In the genomic region with DNA sequence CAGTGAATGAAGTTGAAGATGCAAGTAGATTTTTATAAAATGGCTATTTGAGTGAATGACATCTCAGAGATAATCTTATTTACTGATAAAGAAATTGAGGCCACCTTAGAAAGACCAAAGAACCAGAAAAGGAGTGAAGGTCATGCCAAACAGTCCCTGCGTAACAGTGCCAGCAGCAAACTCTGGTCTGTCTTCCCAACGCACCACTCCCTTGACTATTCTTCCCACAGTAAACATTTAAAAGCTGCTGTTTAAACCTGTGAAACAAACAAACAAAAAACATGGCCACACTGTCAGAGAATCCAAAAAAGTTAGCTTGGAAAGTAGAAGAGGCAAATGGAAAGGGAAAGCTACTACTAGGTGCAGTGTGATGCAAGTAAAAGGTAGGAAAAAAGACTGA, we compare ENCODE assay signal across 2 cellular contexts.
TF ChIP-seq lines count a peak whose summit lies in the region.

No MANE protein-coding gene starts in this region.

TF ChIP-seq in A549, 52 proteins besides CTCF, POLR2A, EP300 and RAD21 (continued from another document):
- TF ChIP-seq, protein P1, sequence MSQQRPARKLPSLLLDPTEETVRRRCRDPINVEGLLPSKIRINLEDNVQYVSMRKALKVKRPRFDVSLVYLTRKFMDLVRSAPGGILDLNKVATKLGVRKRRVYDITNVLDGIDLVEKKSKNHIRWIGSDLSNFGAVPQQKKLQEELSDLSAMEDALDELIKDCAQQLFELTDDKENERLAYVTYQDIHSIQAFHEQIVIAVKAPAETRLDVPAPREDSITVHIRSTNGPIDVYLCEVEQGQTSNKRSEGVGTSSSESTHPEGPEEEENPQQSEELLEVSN (IDR thresholded peaks at IDR 0.05; ENCODE audit: borderline replicate concordance, low read depth) = no peak
- no peak for TF ChIP-seq MAFK (IDR thresholded peaks at IDR 0.05; ENCODE audit: partially characterized antibody)

TF ChIP-seq in HEK293T, 16 proteins besides CTCF, POLR2A, EP300 and RAD21 (continued from another document):
- TF ChIP-seq FOXA1 (IDR thresholded peaks at IDR 0.05) = no peak
- TF ChIP-seq FOXM1 (IDR thresholded peaks at IDR 0.05; ENCODE audit: borderline replicate concordance) = no peak
